ENCODE assay signal across 1 cellular context in the genomic region with DNA sequence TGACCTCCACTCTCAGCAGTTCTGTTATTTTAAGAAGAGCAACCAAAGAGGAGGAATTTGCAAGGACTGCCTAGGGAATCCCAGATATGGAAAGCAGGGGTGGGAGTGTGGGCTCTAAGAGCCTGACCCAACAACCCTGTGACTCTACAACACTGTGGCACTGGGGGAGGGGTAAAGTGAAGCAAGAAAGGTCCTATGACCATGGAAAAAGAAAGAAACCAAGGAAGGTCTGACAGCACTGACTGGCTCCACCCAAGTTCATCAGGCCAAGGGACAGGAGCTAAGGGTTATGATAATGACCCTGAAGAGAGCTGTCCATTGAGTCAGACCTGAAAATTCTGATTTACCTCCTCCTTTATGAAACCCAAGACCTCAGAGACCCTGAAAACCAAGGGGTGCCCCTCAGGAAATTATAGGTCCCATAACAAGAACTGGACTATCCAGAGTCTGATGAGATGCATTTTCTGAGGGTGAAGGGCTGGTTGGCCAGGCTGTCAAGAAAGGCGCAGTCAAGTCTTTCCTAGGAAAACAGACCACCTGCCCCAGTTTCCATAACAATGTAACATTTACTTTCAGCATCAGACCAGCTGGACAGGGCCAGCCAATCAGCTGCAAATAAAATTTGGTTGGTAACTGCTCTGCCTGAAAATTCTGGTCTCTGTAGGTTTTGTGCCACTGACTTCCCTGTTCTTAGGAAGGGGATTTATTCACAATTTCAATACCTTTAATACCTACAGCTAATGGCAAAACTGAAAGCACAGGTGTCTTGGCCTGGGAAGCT.
A peak's percentile ranks its signal among the peaks of the same experiment; 100 is the strongest.
TF ChIP-seq lines count a peak whose summit lies in the region.

No MANE protein-coding gene starts in this region.

TF ChIP-seq in SK-N-SH, 30 proteins besides CTCF, POLR2A, EP300 and RAD21:
- TF ChIP-seq, protein P1, sequence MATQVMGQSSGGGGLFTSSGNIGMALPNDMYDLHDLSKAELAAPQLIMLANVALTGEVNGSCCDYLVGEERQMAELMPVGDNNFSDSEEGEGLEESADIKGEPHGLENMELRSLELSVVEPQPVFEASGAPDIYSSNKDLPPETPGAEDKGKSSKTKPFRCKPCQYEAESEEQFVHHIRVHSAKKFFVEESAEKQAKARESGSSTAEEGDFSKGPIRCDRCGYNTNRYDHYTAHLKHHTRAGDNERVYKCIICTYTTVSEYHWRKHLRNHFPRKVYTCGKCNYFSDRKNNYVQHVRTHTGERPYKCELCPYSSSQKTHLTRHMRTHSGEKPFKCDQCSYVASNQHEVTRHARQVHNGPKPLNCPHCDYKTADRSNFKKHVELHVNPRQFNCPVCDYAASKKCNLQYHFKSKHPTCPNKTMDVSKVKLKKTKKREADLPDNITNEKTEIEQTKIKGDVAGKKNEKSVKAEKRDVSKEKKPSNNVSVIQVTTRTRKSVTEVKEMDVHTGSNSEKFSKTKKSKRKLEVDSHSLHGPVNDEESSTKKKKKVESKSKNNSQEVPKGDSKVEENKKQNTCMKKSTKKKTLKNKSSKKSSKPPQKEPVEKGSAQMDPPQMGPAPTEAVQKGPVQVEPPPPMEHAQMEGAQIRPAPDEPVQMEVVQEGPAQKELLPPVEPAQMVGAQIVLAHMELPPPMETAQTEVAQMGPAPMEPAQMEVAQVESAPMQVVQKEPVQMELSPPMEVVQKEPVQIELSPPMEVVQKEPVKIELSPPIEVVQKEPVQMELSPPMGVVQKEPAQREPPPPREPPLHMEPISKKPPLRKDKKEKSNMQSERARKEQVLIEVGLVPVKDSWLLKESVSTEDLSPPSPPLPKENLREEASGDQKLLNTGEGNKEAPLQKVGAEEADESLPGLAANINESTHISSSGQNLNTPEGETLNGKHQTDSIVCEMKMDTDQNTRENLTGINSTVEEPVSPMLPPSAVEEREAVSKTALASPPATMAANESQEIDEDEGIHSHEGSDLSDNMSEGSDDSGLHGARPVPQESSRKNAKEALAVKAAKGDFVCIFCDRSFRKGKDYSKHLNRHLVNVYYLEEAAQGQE (IDR thresholded peaks at IDR 0.05; ENCODE audit: low read depth, low read length), result peak; percentile 66; the same call in 1 of the 2 replicates
- TF ChIP-seq, protein P2, sequence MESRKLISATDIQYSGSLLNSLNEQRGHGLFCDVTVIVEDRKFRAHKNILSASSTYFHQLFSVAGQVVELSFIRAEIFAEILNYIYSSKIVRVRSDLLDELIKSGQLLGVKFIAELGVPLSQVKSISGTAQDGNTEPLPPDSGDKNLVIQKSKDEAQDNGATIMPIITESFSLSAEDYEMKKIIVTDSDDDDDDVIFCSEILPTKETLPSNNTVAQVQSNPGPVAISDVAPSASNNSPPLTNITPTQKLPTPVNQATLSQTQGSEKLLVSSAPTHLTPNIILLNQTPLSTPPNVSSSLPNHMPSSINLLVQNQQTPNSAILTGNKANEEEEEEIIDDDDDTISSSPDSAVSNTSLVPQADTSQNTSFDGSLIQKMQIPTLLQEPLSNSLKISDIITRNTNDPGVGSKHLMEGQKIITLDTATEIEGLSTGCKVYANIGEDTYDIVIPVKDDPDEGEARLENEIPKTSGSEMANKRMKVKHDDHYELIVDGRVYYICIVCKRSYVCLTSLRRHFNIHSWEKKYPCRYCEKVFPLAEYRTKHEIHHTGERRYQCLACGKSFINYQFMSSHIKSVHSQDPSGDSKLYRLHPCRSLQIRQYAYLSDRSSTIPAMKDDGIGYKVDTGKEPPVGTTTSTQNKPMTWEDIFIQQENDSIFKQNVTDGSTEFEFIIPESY (IDR thresholded peaks at IDR 0.05; ENCODE audit: borderline replicate concordance, low read depth), result no peak
- TF ChIP-seq CHD2 (IDR thresholded peaks at IDR 0.05; ENCODE audit: low read length, partially characterized antibody), result no peak
- TF ChIP-seq FOXJ3 (CRISPR knock-in tag; IDR thresholded peaks at IDR 0.05), result no peak
- no peak for TF ChIP-seq JUND (IDR thresholded peaks at IDR 0.05)
- no peak for TF ChIP-seq SMC3 (IDR thresholded peaks at IDR 0.05; ENCODE audit: low read depth, low read length)
- no peak for TF ChIP-seq GATA2 (CRISPR knock-in tag; IDR thresholded peaks at IDR 0.05)
